Comparison of ENCODE assay signal across 34 cellular contexts in the genomic region with DNA sequence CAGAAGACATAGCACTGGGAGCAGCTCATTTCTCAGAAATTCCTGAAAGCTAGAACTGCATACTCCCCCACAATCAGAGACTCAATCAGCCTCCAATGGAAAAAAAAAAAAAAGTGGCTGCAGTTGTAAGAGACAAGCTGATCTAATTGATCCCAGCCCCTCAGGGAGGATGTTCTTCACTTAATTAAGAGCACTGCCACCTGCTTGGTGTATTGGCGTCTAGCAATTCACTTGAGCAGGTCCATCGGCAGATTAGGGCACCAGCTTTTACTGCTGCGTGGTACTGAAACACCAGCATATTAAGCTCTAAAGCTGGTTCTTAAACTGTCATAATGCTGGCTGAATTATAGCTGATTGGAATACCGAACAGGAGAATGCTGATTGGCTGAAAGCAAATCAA.
"Had no signal": no experiment of that assay in that cellular context is flagged by ENCODE, and none has a peak within 500 bp of the region (broad histone marks: within the 10 kb centered on the region; RNA-seq: fewer than 3 reads in every experiment).

No MANE protein-coding gene starts in this region.

- H3K4me3 ChIP-seq: ascending aorta, cardiac muscle cell, colonic mucosa, dorsolateral prefrontal cortex, gastroesophageal sphincter, sigmoid colon, uterus had no signal

- H3K27me3 ChIP-seq: ascending aorta, cardiac muscle cell, colonic mucosa, gastroesophageal sphincter, sigmoid colon, uterus had no signal

- H3K4me3 Mint-ChIP-seq: activated CD4-positive, alpha-beta memory T cell treated with anti-CD3 and anti-CD28 coated beads for 36 hours; activated CD4-positive, alpha-beta T cell treated with anti-CD3 and anti-CD28 coated beads, Interleukin-2, amount 10 ng/mL, durations not matched to agents 24 days and 14 days; activated naive CD4-positive, alpha-beta T cell treated with anti-CD3 and anti-CD28 coated beads, Interleukin-2, amount 10 ng/mL, durations not matched to agents 7 days and 5 days; activated naive CD8-positive, alpha-beta T cell treated with anti-CD3 and anti-CD28 coated beads, Interleukin-2, amount 10 ng/mL, durations not matched to agents 7 days and 5 days; activated T-helper 1 cell treated with anti-CD3 and anti-CD28 coated beads, Interleukin-12 subunit alpha, Interleukin-12 subunit beta, Interleukin-2, Interleukin-4 antibody, amounts not matched to agents 30 ng/mL and 10 ng/mL and 1 ng/mL, durations not matched to agents 14 hours and 24 hours and 36 hours; effector memory CD8-positive, alpha-beta T cell; naive thymus-derived CD4-positive, alpha-beta T cell; stimulated activated memory B cell treated with anti-CD40 and anti-IgM and Interleukin-4, amounts not matched to agents 10 μg/mL and 1 μg/mL and 100 μg/mL, for 72 hours; stimulated activated naive CD8-positive, alpha-beta T cell treated with anti-CD3 and anti-CD28 coated beads, Interleukin-15, amount 100 ng/mL, for 72 hours; type B pancreatic cell had no signal

- ATAC-seq: effector memory CD8-positive, alpha-beta T cell; gastroesophageal sphincter; left cardiac atrium; naive thymus-derived CD4-positive, alpha-beta T cell; stimulated activated memory B cell treated with anti-CD40 and anti-IgM and Interleukin-4, amounts not matched to agents 10 μg/mL and 1 μg/mL and 100 μg/mL, for 72 hours; stimulated activated naive CD8-positive, alpha-beta T cell treated with anti-CD3 and anti-CD28 coated beads, Interleukin-15, amount 100 ng/mL, for 72 hours had no signal

- H3K27ac ChIP-seq: ascending aorta, cardiac muscle cell, colonic mucosa, dorsolateral prefrontal cortex, gastroesophageal sphincter, sigmoid colon, uterus had no signal

- H3K36me3 ChIP-seq: ascending aorta, cardiac muscle cell, colonic mucosa, gastroesophageal sphincter, sigmoid colon, uterus had no signal

- H3K9me3 Mint-ChIP-seq: brain had no signal

- H3K4me1 ChIP-seq: ascending aorta, colonic mucosa, gastroesophageal sphincter, sigmoid colon, uterus had no signal

- H3K4me1 Mint-ChIP-seq: activated CD4-positive, alpha-beta T cell treated with anti-CD3 and anti-CD28 coated beads, Interleukin-2, amount 10 ng/mL, durations not matched to agents 24 days and 14 days; activated naive CD4-positive, alpha-beta T cell treated with anti-CD3 and anti-CD28 coated beads, Interleukin-2, amount 10 ng/mL, durations not matched to agents 7 days and 5 days; activated naive CD8-positive, alpha-beta T cell treated with anti-CD3 and anti-CD28 coated beads, Interleukin-2, amount 10 ng/mL, durations not matched to agents 7 days and 5 days; naive thymus-derived CD4-positive, alpha-beta T cell; stimulated activated memory B cell treated with anti-CD40 and anti-IgM and Interleukin-4, amounts not matched to agents 10 μg/mL and 1 μg/mL and 100 μg/mL, for 72 hours; stimulated activated naive CD8-positive, alpha-beta T cell treated with anti-CD3 and anti-CD28 coated beads, Interleukin-15, amount 100 ng/mL, for 72 hours had no signal

- H3K36me3 Mint-ChIP-seq: activated CD4-positive, alpha-beta memory T cell treated with anti-CD3 and anti-CD28 coated beads for 36 hours; activated naive CD4-positive, alpha-beta T cell treated with anti-CD3 and anti-CD28 coated beads, Interleukin-2, amount 10 ng/mL, durations not matched to agents 7 days and 5 days; activated naive CD8-positive, alpha-beta T cell treated with anti-CD3 and anti-CD28 coated beads, Interleukin-2, amount 10 ng/mL, durations not matched to agents 7 days and 5 days; brain; stimulated activated memory B cell treated with anti-CD40 and anti-IgM and Interleukin-4, amounts not matched to agents 10 μg/mL and 1 μg/mL and 100 μg/mL, for 72 hours; type B pancreatic cell had no signal

- H3K27me3 Mint-ChIP-seq: activated CD4-positive, alpha-beta memory T cell treated with anti-CD3 and anti-CD28 coated beads for 36 hours; activated CD4-positive, alpha-beta T cell treated with anti-CD3 and anti-CD28 coated beads, Interleukin-2, amount 10 ng/mL, durations not matched to agents 24 days and 14 days; activated naive CD4-positive, alpha-beta T cell treated with anti-CD3 and anti-CD28 coated beads, Interleukin-2, amount 10 ng/mL, durations not matched to agents 7 days and 5 days; activated naive CD8-positive, alpha-beta T cell treated with anti-CD3 and anti-CD28 coated beads, Interleukin-2, amount 10 ng/mL, durations not matched to agents 7 days and 5 days; brain; effector memory CD8-positive, alpha-beta T cell; naive thymus-derived CD4-positive, alpha-beta T cell; stimulated activated memory B cell treated with anti-CD40 and anti-IgM and Interleukin-4, amounts not matched to agents 10 μg/mL and 1 μg/mL and 100 μg/mL, for 72 hours; stimulated activated naive CD8-positive, alpha-beta T cell treated with anti-CD3 and anti-CD28 coated beads, Interleukin-15, amount 100 ng/mL, for 72 hours; type B pancreatic cell had no signal

- DNase-seq: activated CD4-positive, alpha-beta memory T cell treated with anti-CD3 and anti-CD28 coated beads for 36 hours; activated CD4-positive, alpha-beta T cell treated with anti-CD3 and anti-CD28 coated beads, Interleukin-2, amount 10 ng/mL, durations not matched to agents 24 days and 14 days; activated CD4-positive, CD25-positive, alpha-beta regulatory T cell treated with anti-CD3 and anti-CD28 coated beads, Interleukin-2, amount 50 U/mL, for 72 hours; activated CD8-positive, alpha-beta memory T cell treated with anti-CD3 and anti-CD28 coated beads, Interleukin-2, amount 50 U/mL, for 4 hours; activated effector memory CD4-positive, alpha-beta T cell treated with anti-CD3 and anti-CD28 coated beads, Interleukin-2, amount 50 U/mL, for 16 hours; activated naive CD4-positive, alpha-beta T cell treated with anti-CD3 and anti-CD28 coated beads, Interleukin-2, amount 10 ng/mL, durations not matched to agents 7 days and 5 days; activated naive CD8-positive, alpha-beta T cell treated with anti-CD3 and anti-CD28 coated beads, Interleukin-2, amount 10 ng/mL, durations not matched to agents 7 days and 5 days; activated T-cell treated with anti-CD3 and anti-CD28 coated beads, Interleukin-2, amount 50 U/mL, for 1 hour; cerebellar nuclear complex; colonic mucosa; dorsolateral prefrontal cortex; effector memory CD8-positive, alpha-beta T cell; erythroblast; hippocampal formation; left cardiac atrium; mammary epithelial cell; midbrain; naive thymus-derived CD4-positive, alpha-beta T cell; occipital lobe; sigmoid colon; small intestine; stimulated activated CD4-positive, alpha-beta T cell treated with anti-CD3 and anti-CD28 coated beads, Interleukin-4, amount 100 ng/mL, for 4 hours; stimulated activated CD8-positive, alpha-beta memory T cell treated with anti-CD3 and anti-CD28 coated beads, Interleukin-4, amount 100 ng/mL, for 48 hours; stimulated activated naive CD8-positive, alpha-beta T cell treated with anti-CD3 and anti-CD28 coated beads, Interleukin-15, amount 100 ng/mL, for 72 hours; substantia nigra; T1000; uterus had no signal

- H3K27ac Mint-ChIP-seq: activated CD4-positive, alpha-beta memory T cell treated with anti-CD3 and anti-CD28 coated beads for 36 hours; activated CD4-positive, alpha-beta T cell treated with anti-CD3 and anti-CD28 coated beads, Interleukin-2, amount 10 ng/mL, durations not matched to agents 24 days and 14 days; activated naive CD4-positive, alpha-beta T cell treated with anti-CD3 and anti-CD28 coated beads, Interleukin-2, amount 10 ng/mL, durations not matched to agents 7 days and 5 days; activated naive CD8-positive, alpha-beta T cell treated with anti-CD3 and anti-CD28 coated beads, Interleukin-2, amount 10 ng/mL, durations not matched to agents 7 days and 5 days; activated T-helper 1 cell treated with anti-CD3 and anti-CD28 coated beads, Interleukin-12 subunit alpha, Interleukin-12 subunit beta, Interleukin-2, Interleukin-4 antibody, amounts not matched to agents 30 ng/mL and 10 ng/mL and 1 ng/mL, durations not matched to agents 14 hours and 24 hours and 36 hours; brain; effector memory CD8-positive, alpha-beta T cell; naive thymus-derived CD4-positive, alpha-beta T cell; stimulated activated memory B cell treated with anti-CD40 and anti-IgM and Interleukin-4, amounts not matched to agents 10 μg/mL and 1 μg/mL and 100 μg/mL, for 72 hours; stimulated activated naive CD8-positive, alpha-beta T cell treated with anti-CD3 and anti-CD28 coated beads, Interleukin-15, amount 100 ng/mL, for 72 hours; type B pancreatic cell had no signal
